In genomic region chr1:45557422-45557944, GRCh38 we compare ENCODE assay signal across 10 cellular contexts. TPM values are rescaled to one million over a fixed set of nuclear protein-coding genes. Genes with fewer than 3 reads are reported as not detected.
DNase-seq lines count a peak whose midpoint lies in the region; ATAC-seq, FAIRE-seq and TF ChIP-seq lines count a peak whose summit lies in the region.
"Had no signal": no experiment of that assay in that cellular context is flagged by ENCODE, and none has a peak within 500 bp of the region (broad histone marks: within the 10 kb centered on the region; RNA-seq: fewer than 3 reads in every experiment).

No MANE protein-coding gene starts in this region.

- H4K5ac ChIP-seq in H1 (ENCODE audit: insufficient read length, low read depth, low read length) = no peak overlapping the region

- peaks cover 14% of the 10 kb centered on the region for H3K4me1 Mint-ChIP-seq in activated CD4-positive, alpha-beta T cell treated with anti-CD3 and anti-CD28 coated beads for 36 hours

- H3K27me3 Mint-ChIP-seq in activated CD4-positive, alpha-beta T cell treated with anti-CD3 and anti-CD28 coated beads for 36 hours = no peaks in the 10 kb centered on the region

- POLR2A ChIA-PET in activated CD4-positive, alpha-beta T cell treated with anti-CD3 and anti-CD28 coated beads for 36 hours (lab: Charles Lee) = interaction anchor here (0.6 to 1.1 kb wide), 4 partner anchors 26 to 738 kb away, joined by 3 to 4 read pairs (median 4); partner anchors contain the start of gene PRDX1
- POLR2A ChIA-PET in H1 (lab: Charles Lee; ENCODE audit: partially characterized antibody) = interaction anchor here (0.8 to 35.7 kb wide), 15 partner anchors 9 to 56 kb away, joined by 3 to 741 read pairs (median 5); partner anchors contain the start of genes NASP and PRDX1

- no peak overlapping the region for H3K23ac ChIP-seq in H1 (ENCODE audit: insufficient read length)

- DNase-seq in activated CD4-positive, alpha-beta T cell treated with anti-CD3 and anti-CD28 coated beads for 36 hours = no peak
- DNase-seq in activated CD4-positive, alpha-beta T cell treated with anti-CD3 and anti-CD28 coated beads, Interleukin-2, amount 50 U/mL, for 48 hours = no peak
- peak; percentile 91 for DNase-seq in NCI-H2196 treated with DMSO at 0.1 percent for 48 hours (lab: John Stamatoyannopoulos, UW; ENCODE audit: unreplicated experiment)
- DNase-seq in H1 (ENCODE audit: low read depth in 1 of 2, low spot score in 2 of 2) = no peak
- no peak for DNase-seq in prostate gland (ENCODE audit: low spot score)
- no peak for DNase-seq in activated gamma-delta T cell (lab: John Stamatoyannopoulos, UW)
- DNase-seq: head of caudate nucleus, NCI-H1436 treated with DMSO at 0.1 percent for 48 hours had no signal

- H3K4me3 ChIP-seq in H1 (ENCODE audit: extremely low read depth in 1 of 4, insufficient read depth in 2 of 4, low read depth in 3 of 4, low read length in 4 of 4) (no peak overlapping the region), prostate gland (no peak overlapping the region)

- no peak overlapping the region for H2BK15ac ChIP-seq in H1 (ENCODE audit: low read length)

- no peak overlapping the region for H3K56ac ChIP-seq in H1 (replicated peaks; ENCODE audit: insufficient read length, low read depth, low read length)

- intact Hi-C loops in activated CD4-positive, alpha-beta T cell treated with anti-CD3 and anti-CD28 coated beads for 36 hours (cut with DNase I, micrococcal nuclease) = no loop called here
- intact Hi-C loops in prostate gland (cut with DNase I) = no loop called here

- no peak for FAIRE-seq in H1 (lab: Jason Lieb, UNC)

- H2BK120ac ChIP-seq in H1 (replicated peaks; ENCODE audit: low read depth, low read length) = no peak overlapping the region

- ATAC-seq in activated CD4-positive, alpha-beta T cell treated with anti-CD3 and anti-CD28 coated beads for 36 hours = no peak
- ATAC-seq in GM18517 (IDR thresholded peaks at IDR 0.05; ENCODE audit: unreplicated experiment) (no peak), GM18505 (IDR thresholded peaks at IDR 0.05; ENCODE audit: unreplicated experiment) (no peak)

- H3K36me3 ChIP-seq in H1 (ENCODE audit: control insufficient read depth in 2 of 4, insufficient read depth in 4 of 4, low read length in 3 of 4) (peaks cover 9 to 65% (median 30%) of the 10 kb centered on the region in 4 experiments), prostate gland (no peaks in the 10 kb centered on the region)

- H3K4me1 ChIP-seq in H1 (replicated peaks in 1 of 4; ENCODE audit: control insufficient read depth in 3 of 4, insufficient read depth in 4 of 4, low read length in 3 of 4) (peaks cover 0 to 1% (median 0%) of the 10 kb centered on the region in 4 experiments; a peak in 3 of 7 replicates), prostate gland (replicated peaks) (no peaks in the 10 kb centered on the region)

- H3K27me3 ChIP-seq in H1 (replicated peaks in 1 of 4; ENCODE audit: control insufficient read depth in 3 of 4, extremely low read depth in 1 of 4, insufficient read depth in 3 of 4, low read length in 3 of 4) = no peaks in the 10 kb centered on the region
- H3K27me3 ChIP-seq in prostate gland (replicated peaks; ENCODE audit: insufficient read depth) = no peaks in the 10 kb centered on the region

- H3K27ac ChIP-seq in H1 (ENCODE audit: low read depth, low read length) (peak overlapping the region; percentile 19; the same call in 1 of the 2 replicates), prostate gland (peak overlapping the region; percentile 1 to 49)

- TF ChIP-seq CTCF in H1 (IDR thresholded peaks at IDR 0.05; ENCODE audit: control extremely low read depth in 1 of 3, insufficient read depth in 1 of 3, low read depth in 1 of 3, low read length in 3 of 3) = no peak
- TF ChIP-seq CTCF in prostate gland (IDR thresholded peaks at IDR 0.05) = no peak

- H2AK5ac ChIP-seq in H1 (ENCODE audit: low read depth, low read length) = no peak overlapping the region

- no peak overlapping the region for H4K8ac ChIP-seq in H1 (ENCODE audit: extremely low read depth, insufficient read depth, low read length)

- peak overlapping the region; percentile 12 for H3K27ac Mint-ChIP-seq in activated CD4-positive, alpha-beta T cell treated with anti-CD3 and anti-CD28 coated beads for 36 hours

- no peak for TF ChIP-seq EP300 in H1 (IDR thresholded peaks at IDR 0.05; ENCODE audit: borderline replicate concordance in 1 of 2, low read depth in 2 of 2, low read length in 2 of 2)

- no peaks in the 10 kb centered on the region for H3K9me3 Mint-ChIP-seq in activated CD4-positive, alpha-beta T cell treated with anti-CD3 and anti-CD28 coated beads for 36 hours (ENCODE audit: low read depth)

- H3K23me2 ChIP-seq in H1 (ENCODE audit: low read depth, low read length) = no peaks in the 10 kb centered on the region

- H3K18ac ChIP-seq in H1 (ENCODE audit: extremely low read depth, low read length) = no peak overlapping the region

- no peaks in the 10 kb centered on the region for H3K9me3 ChIP-seq in H1 (ENCODE audit: insufficient read depth in 2 of 2, low read depth in 1 of 2, low read length in 1 of 2)
- H3K9me3 ChIP-seq in prostate gland = no peaks in the 10 kb centered on the region

- H3K36me3 Mint-ChIP-seq in activated CD4-positive, alpha-beta T cell treated with anti-CD3 and anti-CD28 coated beads for 36 hours (ENCODE audit: low read depth) = peaks cover 28% of the 10 kb centered on the region

- H3K79me2 ChIP-seq in H1 (ENCODE audit: control insufficient read depth in 1 of 2, insufficient read depth in 2 of 2, low read length in 2 of 2) = peaks cover 1 to 66% of the 10 kb centered on the region in 2 experiments

- H3K4me2 ChIP-seq in H1 (ENCODE audit: insufficient read depth in 1 of 2, low read depth in 2 of 2, low read length in 2 of 2) = no peak overlapping the region

- no peak overlapping the region for H3K4me3 Mint-ChIP-seq in activated CD4-positive, alpha-beta T cell treated with anti-CD3 and anti-CD28 coated beads for 36 hours

- no peak overlapping the region for H3K4ac ChIP-seq in H1 (replicated peaks; ENCODE audit: insufficient read length, low read depth, low read length)

- H2BK5ac ChIP-seq in H1 (ENCODE audit: low read depth, low read length) = no peak overlapping the region

- peaks cover 6% of the 10 kb centered on the region in 2 experiments for H4K20me1 ChIP-seq in H1 (replicated peaks in 1 of 2; ENCODE audit: control insufficient read depth in 1 of 2, insufficient read depth in 2 of 2, low read length in 2 of 2)

- TF ChIP-seq RAD21 in H1 (IDR thresholded peaks at IDR 0.05 in 1 of 2, conservative IDR thresholded peaks at IDR 0.05 in 1 of 2; ENCODE audit: low read depth in 2 of 2, low read length in 2 of 2) = no peak

- no peak overlapping the region; a peak in 1 of 7 replicates for H3K9ac ChIP-seq in H1 (replicated peaks in 1 of 4; ENCODE audit: extremely low read depth in 1 of 4, low read depth in 3 of 4, low read length in 3 of 4)

- no peak for TF ChIP-seq POLR2A in H1 (IDR thresholded peaks at IDR 0.05; ENCODE audit: control extremely low read depth in 1 of 2, low read depth in 2 of 2, low read length in 2 of 2)
- TF ChIP-seq POLR2A in prostate gland (IDR thresholded peaks at IDR 0.05) = no peak
- no peak for TF ChIP-seq POLR2A in GM18505 (IDR thresholded peaks at IDR 0.05; ENCODE audit: borderline replicate concordance, extremely low read depth, insufficient read depth, insufficient read length)

- H3K14ac ChIP-seq in H1 (ENCODE audit: insufficient read length) = no peak overlapping the region

- H2BK12ac ChIP-seq in H1 (ENCODE audit: low read depth, low read length) = no peak overlapping the region

- peaks cover 8% of the 10 kb centered on the region; the same call in 1 of the 2 replicates for H3K79me1 ChIP-seq in H1 (ENCODE audit: low read depth, low read length)

- H2BK20ac ChIP-seq in H1 (ENCODE audit: low read length) = no peak overlapping the region

- no peak overlapping the region for H4K91ac ChIP-seq in H1 (replicated peaks; ENCODE audit: insufficient read length, low read length)

- 91% methylated on average over 3 of the region's 3 CpGs; no CpG with 5 or more reads in 1 of the 2 experiments for WGBS in H1 (ENCODE audit: extremely low coverage in 1 of 2, insufficient coverage in 1 of 2, insufficient read length in 1 of 2, insufficient replicate concordance in 2 of 2, low coverage in 1 of 2, low lambda C conversion rate in 2 of 2, missing lambda C conversion rate in 1 of 2), 2 experiments
- WGBS in prostate gland = 44% methylated on average over 3 of the region's 3 CpGs

- no peak overlapping the region for H2AFZ ChIP-seq in H1 (ENCODE audit: low read length)

- CTCF ChIA-PET in activated CD4-positive, alpha-beta T cell treated with anti-CD3 and anti-CD28 coated beads for 36 hours (lab: Charles Lee) = interaction anchor here (0.6 to 1.5 kb wide), 7 partner anchors 11 to 876 kb away, joined by 3 to 7 read pairs (median 4); partner anchors contain the start of genes MMACHC and TESK2
- CTCF ChIA-PET in H1 (lab: Charles Lee; ENCODE audit: partially characterized antibody) = interaction anchor here (1.1 to 4.6 kb wide), 3 partner anchors 9 to 45 kb away, joined by 3 to 51 read pairs (median 7); no protein-coding TSS in a partner anchor

RNA-seq across cellular contexts. Expression of gene AKR1A1, which starts 6.9 kb away (rescaled TPM):
- 100 to 1,000 TPM; 140 to 181 TPM for total RNA-seq in activated CD4-positive, alpha-beta T cell treated with anti-CD3 and anti-CD28 coated beads for 36 hours
- 334 and 344 TPM in 2 replicates for total RNA-seq in H1 (2021; fragmentation: NEBNext Ultra II Directional; extraction: Animal tissue kit (Norgen Biotek cat#: 25700))
- polyA plus RNA-seq in H1 (2011; rRNA removed) = 399 and 435 TPM in 2 replicates
- polyA plus RNA-seq in H1 (2011; cell fraction: cytosol; rRNA removed) = 455 TPM
- polyA plus RNA-seq in H1 (2011; cell fraction: nucleus; rRNA removed) = 500 TPM
- polyA plus RNA-seq in H1 (2012, experiment 1 of 2) = 273 to 514 TPM (median 449 TPM) in 4 replicates
- polyA plus RNA-seq in H1 (2012, experiment 2 of 2) = 457 TPM
- 245 TPM for polyA plus RNA-seq in H1 (2013, experiment 1 of 2)
- 249 TPM for polyA plus RNA-seq in H1 (2013, experiment 2 of 2)
- 363 and 374 TPM in 2 replicates for polyA minus RNA-seq in H1 (2011; rRNA and poly(A)+ RNA removed)
- polyA minus RNA-seq in H1 (2011; cell fraction: cytosol; rRNA and poly(A)+ RNA removed) = 211 TPM
- 181 TPM for polyA minus RNA-seq in H1 (2011; cell fraction: nucleus; rRNA and poly(A)+ RNA removed)
- total RNA-seq in prostate gland = 100 to 1,000 TPM in 1 of 2 donors, 10 to 100 TPM in 1; 49.7 to 132 TPM

RNA-seq across cellular contexts. Expression of gene NASP, which starts 26.4 kb away (rescaled TPM):
- 100 to 1,000 TPM; 228 to 282 TPM for total RNA-seq in activated CD4-positive, alpha-beta T cell treated with anti-CD3 and anti-CD28 coated beads for 36 hours
- 629 and 647 TPM in 2 replicates for total RNA-seq in H1 (2021; fragmentation: NEBNext Ultra II Directional; extraction: Animal tissue kit (Norgen Biotek cat#: 25700))
- polyA plus RNA-seq in H1 (2011; rRNA removed) = 263 and 356 TPM in 2 replicates
- polyA plus RNA-seq in H1 (2011; cell fraction: cytosol; rRNA removed) = 423 TPM
- 380 TPM for polyA plus RNA-seq in H1 (2011; cell fraction: nucleus; rRNA removed)
- polyA plus RNA-seq in H1 (2012, experiment 1 of 2) = 633 to 774 TPM (median 699 TPM) in 4 replicates
- polyA plus RNA-seq in H1 (2012, experiment 2 of 2) = 83.2 TPM
- 395 TPM for polyA plus RNA-seq in H1 (2013, experiment 1 of 2)
- polyA plus RNA-seq in H1 (2013, experiment 2 of 2) = 401 TPM
- 220 and 315 TPM in 2 replicates for polyA minus RNA-seq in H1 (2011; rRNA and poly(A)+ RNA removed)
- 375 TPM for polyA minus RNA-seq in H1 (2011; cell fraction: cytosol; rRNA and poly(A)+ RNA removed)
- polyA minus RNA-seq in H1 (2011; cell fraction: nucleus; rRNA and poly(A)+ RNA removed) = 203 TPM
- 100 to 1,000 TPM in 1 of 2 donors, 10 to 100 TPM in 1; 66.5 to 115 TPM for total RNA-seq in prostate gland

RNA-seq across cellular contexts. Expression of gene PRDX1, which starts 35.8 kb away (rescaled TPM):
- total RNA-seq in activated CD4-positive, alpha-beta T cell treated with anti-CD3 and anti-CD28 coated beads for 36 hours = 100 to 1,000 TPM; 473 to 580 TPM
- 1,354 and 1,418 TPM in 2 replicates for total RNA-seq in H1 (2021; fragmentation: NEBNext Ultra II Directional; extraction: Animal tissue kit (Norgen Biotek cat#: 25700))
- 611 and 1,165 TPM in 2 replicates for polyA plus RNA-seq in H1 (2011; rRNA removed)
- 1,073 TPM for polyA plus RNA-seq in H1 (2011; cell fraction: cytosol; rRNA removed)
- 289 TPM for polyA plus RNA-seq in H1 (2011; cell fraction: nucleus; rRNA removed)
- polyA plus RNA-seq in H1 (2012, experiment 1 of 2) = 1,250 to 1,913 TPM (median 1,350 TPM) in 4 replicates
- 731 TPM for polyA plus RNA-seq in H1 (2012, experiment 2 of 2)
- 1,094 TPM for polyA plus RNA-seq in H1 (2013, experiment 1 of 2)
- polyA plus RNA-seq in H1 (2013, experiment 2 of 2) = 1,165 TPM
- 624 and 694 TPM in 2 replicates for polyA minus RNA-seq in H1 (2011; rRNA and poly(A)+ RNA removed)
- polyA minus RNA-seq in H1 (2011; cell fraction: cytosol; rRNA and poly(A)+ RNA removed) = 277 TPM
- polyA minus RNA-seq in H1 (2011; cell fraction: nucleus; rRNA and poly(A)+ RNA removed) = 228 TPM
- total RNA-seq in prostate gland = 100 to 1,000 TPM; 210 to 335 TPM

RNA-seq across cellular contexts. Expression of gene MMACHC, which starts 57.4 kb away (rescaled TPM):
- 1 to 10 TPM; 8.1 to 9.6 TPM for total RNA-seq in activated CD4-positive, alpha-beta T cell treated with anti-CD3 and anti-CD28 coated beads for 36 hours
- total RNA-seq in H1 (2021; fragmentation: NEBNext Ultra II Directional; extraction: Animal tissue kit (Norgen Biotek cat#: 25700)) = 7.3 and 9.8 TPM in 2 replicates
- polyA plus RNA-seq in H1 (2011; rRNA removed) = 11.1 and 11.2 TPM in 2 replicates
- polyA plus RNA-seq in H1 (2011; cell fraction: cytosol; rRNA removed) = 7.3 TPM
- 9.6 TPM for polyA plus RNA-seq in H1 (2011; cell fraction: nucleus; rRNA removed)
- polyA plus RNA-seq in H1 (2012, experiment 1 of 2) = 7.1 to 12.7 TPM (median 9.3 TPM) in 4 replicates
- polyA plus RNA-seq in H1 (2012, experiment 2 of 2) = 6.4 TPM
- polyA plus RNA-seq in H1 (2013, experiment 1 of 2) = 7.6 TPM
- 9.0 TPM for polyA plus RNA-seq in H1 (2013, experiment 2 of 2)
- 13.9 and 21.2 TPM in 2 replicates for polyA minus RNA-seq in H1 (2011; rRNA and poly(A)+ RNA removed)
- polyA minus RNA-seq in H1 (2011; cell fraction: cytosol; rRNA and poly(A)+ RNA removed) = 7.6 TPM
- polyA minus RNA-seq in H1 (2011; cell fraction: nucleus; rRNA and poly(A)+ RNA removed) = 9.5 TPM
- total RNA-seq in prostate gland = 1 to 10 TPM; 5.2 to 6.7 TPM

RNA-seq across cellular contexts. Expression of gene CCDC163, which starts 57.6 kb away (rescaled TPM):
- 1 to 10 TPM; 3.5 to 4.4 TPM for total RNA-seq in activated CD4-positive, alpha-beta T cell treated with anti-CD3 and anti-CD28 coated beads for 36 hours
- total RNA-seq in H1 (2021; fragmentation: NEBNext Ultra II Directional; extraction: Animal tissue kit (Norgen Biotek cat#: 25700)) = 3.7 and 3.8 TPM in 2 replicates
- 5.0 and 6.0 TPM in 2 replicates for polyA plus RNA-seq in H1 (2011; rRNA removed)
- polyA plus RNA-seq in H1 (2011; cell fraction: cytosol; rRNA removed) = 4.8 TPM
- 5.4 TPM for polyA plus RNA-seq in H1 (2011; cell fraction: nucleus; rRNA removed)
- polyA plus RNA-seq in H1 (2012, experiment 1 of 2) = 3.8 to 5.2 TPM (median 4.3 TPM) in 4 replicates
- 2.7 TPM for polyA plus RNA-seq in H1 (2012, experiment 2 of 2)
- polyA plus RNA-seq in H1 (2013, experiment 1 of 2) = 2.9 TPM
- 2.8 TPM for polyA plus RNA-seq in H1 (2013, experiment 2 of 2)
- polyA minus RNA-seq in H1 (2011; rRNA and poly(A)+ RNA removed) = 5.8 and 6.9 TPM in 2 replicates
- 2.8 TPM for polyA minus RNA-seq in H1 (2011; cell fraction: cytosol; rRNA and poly(A)+ RNA removed)
- 3.4 TPM for polyA minus RNA-seq in H1 (2011; cell fraction: nucleus; rRNA and poly(A)+ RNA removed)
- total RNA-seq in prostate gland = 1 to 10 TPM; 1.6 to 1.7 TPM
